Comparison of ENCODE assay signal across 1 cellular context in the genomic region with DNA sequence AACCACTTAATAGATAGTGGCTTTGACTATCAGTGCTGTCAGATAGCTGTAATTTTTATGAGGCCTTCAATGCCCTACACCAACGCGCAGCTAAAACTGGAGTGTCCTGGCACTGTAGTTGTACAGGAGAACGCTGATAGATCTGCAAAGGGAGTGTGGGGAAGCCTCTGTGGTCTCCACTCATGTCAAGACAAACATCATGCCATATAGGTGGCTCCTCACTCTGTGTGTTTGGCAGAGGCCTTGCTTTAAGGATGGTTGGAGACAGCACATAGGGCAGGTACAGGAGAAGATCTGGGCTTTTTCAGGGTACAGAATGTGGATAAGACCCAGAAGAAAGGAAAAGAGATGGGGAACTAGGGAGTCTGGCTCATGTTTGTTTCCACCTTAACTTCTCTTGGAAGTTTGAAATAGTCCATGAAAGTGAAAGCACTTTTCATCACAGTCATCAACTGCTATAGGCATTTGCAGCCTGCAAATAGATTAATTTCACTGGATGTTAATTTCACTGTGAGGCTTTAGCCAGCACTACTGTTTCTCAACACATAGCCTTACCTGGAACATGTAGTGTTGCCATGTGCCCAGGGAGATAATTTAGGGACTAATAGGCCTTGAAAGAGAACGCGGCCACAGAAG.
TF ChIP-seq lines count a peak whose summit lies in the region.

No MANE protein-coding gene starts in this region.

TF ChIP-seq in K562, 482 proteins besides CTCF, POLR2A, EP300 and RAD21:
- TF ChIP-seq, protein P1, sequence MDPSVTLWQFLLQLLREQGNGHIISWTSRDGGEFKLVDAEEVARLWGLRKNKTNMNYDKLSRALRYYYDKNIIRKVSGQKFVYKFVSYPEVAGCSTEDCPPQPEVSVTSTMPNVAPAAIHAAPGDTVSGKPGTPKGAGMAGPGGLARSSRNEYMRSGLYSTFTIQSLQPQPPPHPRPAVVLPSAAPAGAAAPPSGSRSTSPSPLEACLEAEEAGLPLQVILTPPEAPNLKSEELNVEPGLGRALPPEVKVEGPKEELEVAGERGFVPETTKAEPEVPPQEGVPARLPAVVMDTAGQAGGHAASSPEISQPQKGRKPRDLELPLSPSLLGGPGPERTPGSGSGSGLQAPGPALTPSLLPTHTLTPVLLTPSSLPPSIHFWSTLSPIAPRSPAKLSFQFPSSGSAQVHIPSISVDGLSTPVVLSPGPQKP (CRISPR knock-in tag; IDR thresholded peaks at IDR 0.05), result no peak
- TF ChIP-seq E2F3 (CRISPR knock-in tag; IDR thresholded peaks at IDR 0.05), result no peak
